Comparison of ENCODE assay signal across 10 cellular contexts in the genomic region with DNA sequence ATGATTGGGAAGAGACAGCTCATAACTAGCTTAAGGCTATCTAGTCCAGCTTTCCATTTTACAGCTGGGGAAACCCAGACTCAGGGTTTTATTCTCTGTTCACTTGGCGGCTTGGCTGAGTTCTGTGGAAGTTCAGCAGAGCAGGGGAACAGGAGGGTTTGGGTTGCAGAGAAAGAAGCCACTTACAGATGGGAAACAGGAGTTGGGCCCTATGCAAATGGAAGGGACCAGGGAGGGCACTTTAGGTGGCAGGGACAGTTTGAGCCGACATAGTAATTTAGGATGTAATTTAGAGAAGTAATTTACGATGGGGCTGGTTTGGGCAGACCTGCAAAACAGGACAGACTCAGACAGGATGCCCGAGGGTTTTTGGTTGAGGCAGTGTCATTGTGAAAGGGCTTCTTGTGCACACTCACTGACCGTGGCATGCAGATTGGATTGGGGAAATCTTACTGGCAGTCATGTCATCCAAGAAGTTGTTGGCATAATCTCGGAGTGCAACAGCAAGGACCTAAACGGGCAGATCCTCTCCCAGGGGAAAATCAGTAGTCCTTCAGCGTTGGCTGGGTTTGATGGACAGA. TPM values are rescaled to one million over a fixed set of nuclear protein-coding genes. Genes with fewer than 3 reads are reported as not detected.
A peak's percentile ranks its signal among the peaks of the same experiment; 100 is the strongest.
DNase-seq lines count a peak whose midpoint lies in the region; ATAC-seq, FAIRE-seq and TF ChIP-seq lines count a peak whose summit lies in the region.
"Had no signal": no experiment of that assay in that cellular context is flagged by ENCODE, and none has a peak within 500 bp of the region (broad histone marks: within the 10 kb centered on the region; RNA-seq: fewer than 3 reads in every experiment).

No MANE protein-coding gene starts in this region.

- no peak overlapping the region for H2AFZ ChIP-seq in keratinocyte (ENCODE audit: control insufficient read depth, low read length)

- FAIRE-seq in keratinocyte (lab: Jason Lieb, UNC): peak; percentile 32

- H3K9me3 ChIP-seq in BLaER1 treated with 17β-estradiol and CSF1 and Interleukin-3, amounts not matched to agents 10 nM and 100 nM (replicated peaks in 1 of 11): no peaks in the 10 kb centered on the region
- H3K9me3 ChIP-seq in keratinocyte (ENCODE audit: control insufficient read depth, low read depth, low read length) (no peaks in the 10 kb centered on the region), A673 (ENCODE audit: low read depth, low read length, poor library complexity, severe bottlenecking) (no peaks in the 10 kb centered on the region)

- H3K4me2 ChIP-seq in BLaER1 treated with 17β-estradiol and CSF1 and Interleukin-3, amounts not matched to agents 10 nM and 100 nM: peak overlapping the region; percentile 80 to 95 (median 91)
- H3K4me2 ChIP-seq in keratinocyte (ENCODE audit: control insufficient read depth, extremely low read depth, insufficient read depth, low read depth, low read length): no peak overlapping the region

- no peaks in the 10 kb centered on the region for H3K27me3 Mint-ChIP-seq in WTC11 (ENCODE audit: low read depth)

- no peak for TF ChIP-seq CTCF in GM20000 (IDR thresholded peaks at IDR 0.05; ENCODE audit: extremely low read depth, missing control alignments)
- TF ChIP-seq CTCF in WTC11 (IDR thresholded peaks at IDR 0.05): no peak
- no peak for TF ChIP-seq CTCF in keratinocyte (optimal IDR thresholded peaks at IDR 0.05 in 1 of 3, IDR thresholded peaks at IDR 0.05 in 1 of 3, conservative IDR thresholded peaks at IDR 0.05 in 1 of 3; ENCODE audit: extremely low read depth in 1 of 3, insufficient read depth in 2 of 3, low read length in 3 of 3)
- TF ChIP-seq CTCF in A673 (conservative IDR thresholded peaks at IDR 0.05; ENCODE audit: low read depth, low read length): no peak

- BruUV-seq in A673 (replicated peaks; lab: Mats Ljungman, UMichigan): no TSS peak

- no peak for ATAC-seq in WTC11
- no peak for ATAC-seq in GM19455 (IDR thresholded peaks at IDR 0.05; ENCODE audit: unreplicated experiment)

- no peak overlapping the region for H3K4me3 ChIP-seq in BLaER1 treated with 17β-estradiol and CSF1 and Interleukin-3, amounts not matched to agents 10 nM and 100 nM
- H3K4me3 ChIP-seq in keratinocyte (ENCODE audit: control insufficient read depth in 2 of 3, extremely low read depth in 1 of 3, insufficient read depth in 2 of 3, low read depth in 1 of 3, low read length in 3 of 3) (no peak overlapping the region), A673 (ENCODE audit: low read depth, low read length, poor library complexity, severe bottlenecking) (no peak overlapping the region)

- peak overlapping the region in 9 of 11 experiments; percentile 19 to 84 (median 64); a peak in 12 of 22 replicates for H3K27ac ChIP-seq in BLaER1 treated with 17β-estradiol and CSF1 and Interleukin-3, amounts not matched to agents 10 nM and 100 nM
- no peak overlapping the region for H3K27ac ChIP-seq in keratinocyte (ENCODE audit: control insufficient read depth, insufficient read depth, low read length)
- no peak overlapping the region for H3K27ac ChIP-seq in A673 (ENCODE audit: low read depth, low read length, poor library complexity, severe bottlenecking)

- no peaks in the 10 kb centered on the region for H3K9me3 Mint-ChIP-seq in WTC11
- H3K9me3 Mint-ChIP-seq: endodermal cell had no signal

- intact Hi-C loops in A673 (cut with micrococcal nuclease; ENCODE audit: unreplicated experiment): no loop called here

- POLR2A ChIA-PET in WTC11 (lab: Charles Lee): no interaction called here
- POLR2A ChIA-PET in A673 (lab: Charles Lee; ENCODE audit: low non-redundant PET): no interaction called here

- H3K9me1 ChIP-seq in keratinocyte (ENCODE audit: control insufficient read depth, extremely low read depth, insufficient read depth, low read length): no peaks in the 10 kb centered on the region

- H3K27me3 ChIP-seq in BLaER1 treated with 17β-estradiol and CSF1 and Interleukin-3, amounts not matched to agents 10 nM and 100 nM: no peaks in the 10 kb centered on the region
- H3K27me3 ChIP-seq in keratinocyte (ENCODE audit: control insufficient read depth, extremely low read depth, insufficient read depth, low read length): no peaks in the 10 kb centered on the region
- no peaks in the 10 kb centered on the region for H3K27me3 ChIP-seq in A673 (replicated peaks; ENCODE audit: insufficient read depth, low read depth, low read length, poor library complexity)

- dilution Hi-C loops in keratinocyte (cut with MboI; ENCODE audit: extremely low pct_ligation_motif_present, low sequenced_read_pairs): no loop called here

- H3K4me3 Mint-ChIP-seq in WTC11: no peak overlapping the region
- H3K4me3 Mint-ChIP-seq: endodermal cell had no signal

- H4K20me1 ChIP-seq in BLaER1 treated with 17β-estradiol and CSF1 and Interleukin-3, amounts not matched to agents 10 nM and 100 nM: peaks cover 5 to 41% (median 22%) of the 10 kb centered on the region in 11 experiments; a peak in 18 of 22 replicates
- H4K20me1 ChIP-seq in keratinocyte (ENCODE audit: control insufficient read depth, extremely low read depth, insufficient read depth, low read length): peaks cover 7% of the 10 kb centered on the region

- peaks cover 10% of the 10 kb centered on the region for H3K36me3 Mint-ChIP-seq in WTC11

- DNase-seq in GM20000 (ENCODE audit: low spot score) (peak; percentile 30), WTC11 (ENCODE audit: low spot score) (no peak), keratinocyte (ENCODE audit: low read depth, low spot score) (no peak), Kasumi-1 (lab: John Stamatoyannopoulos, UW) (no peak), A673 (ENCODE audit: low spot score) (no peak)
- DNase-seq in NK-92 treated with Interleukin-12 subunit alpha and Interleukin-12 subunit beta, amount 100 ng/mL, for 24 hours (lab: John Stamatoyannopoulos, UW): no peak
- DNase-seq: DMS53 had no signal

- H3K79me2 ChIP-seq in keratinocyte (ENCODE audit: control insufficient read depth, insufficient read depth, low read length): no peaks in the 10 kb centered on the region

- CTCF ChIA-PET in WTC11 (lab: Charles Lee): no interaction called here
- CTCF ChIA-PET in A673 (lab: Charles Lee): no interaction called here

- H3K27ac Mint-ChIP-seq in WTC11: peak overlapping the region; percentile 28; the same call in 1 of the 2 replicates
- H3K27ac Mint-ChIP-seq: endodermal cell had no signal

- H3K4me1 Mint-ChIP-seq in WTC11: peaks cover 6% of the 10 kb centered on the region

- H3K9ac ChIP-seq in BLaER1 treated with 17β-estradiol and CSF1 and Interleukin-3, amounts not matched to agents 10 nM and 100 nM: 0 out of 22 replicates have a peak overlapping the region, but pooled peaks of 1 of the 11 experiments have one; percentile 4
- H3K9ac ChIP-seq in keratinocyte (ENCODE audit: control insufficient read depth, extremely low read depth, insufficient read depth, low read length): no peak overlapping the region

- H3K36me3 ChIP-seq in BLaER1 treated with 17β-estradiol and CSF1 and Interleukin-3, amounts not matched to agents 10 nM and 100 nM: peaks cover 77 to 96% (median 92%) of the 10 kb centered on the region in 11 experiments
- peaks cover 14 to 22% of the 10 kb centered on the region in 2 experiments for H3K36me3 ChIP-seq in keratinocyte (ENCODE audit: control insufficient read depth in 2 of 2, extremely low read depth in 1 of 2, insufficient read depth in 2 of 2, low read length in 2 of 2)
- no peaks in the 10 kb centered on the region for H3K36me3 ChIP-seq in A673 (ENCODE audit: insufficient read depth, low read length, poor library complexity, severe bottlenecking)

- peaks cover 35 to 59% (median 46%) of the 10 kb centered on the region in 10 experiments for H3K4me1 ChIP-seq in BLaER1 treated with 17β-estradiol and CSF1 and Interleukin-3, amounts not matched to agents 10 nM and 100 nM
- H3K4me1 ChIP-seq in keratinocyte (ENCODE audit: control insufficient read depth, extremely low read depth, insufficient read depth, low read length) (peaks cover 10% of the 10 kb centered on the region), A673 (ENCODE audit: insufficient read depth, low read length, poor library complexity, severe bottlenecking) (no peaks in the 10 kb centered on the region)

TF ChIP-seq in WTC11, 78 proteins besides CTCF, POLR2A, EP300 and RAD21 (continues in another document):
- TF ChIP-seq, protein P1, sequence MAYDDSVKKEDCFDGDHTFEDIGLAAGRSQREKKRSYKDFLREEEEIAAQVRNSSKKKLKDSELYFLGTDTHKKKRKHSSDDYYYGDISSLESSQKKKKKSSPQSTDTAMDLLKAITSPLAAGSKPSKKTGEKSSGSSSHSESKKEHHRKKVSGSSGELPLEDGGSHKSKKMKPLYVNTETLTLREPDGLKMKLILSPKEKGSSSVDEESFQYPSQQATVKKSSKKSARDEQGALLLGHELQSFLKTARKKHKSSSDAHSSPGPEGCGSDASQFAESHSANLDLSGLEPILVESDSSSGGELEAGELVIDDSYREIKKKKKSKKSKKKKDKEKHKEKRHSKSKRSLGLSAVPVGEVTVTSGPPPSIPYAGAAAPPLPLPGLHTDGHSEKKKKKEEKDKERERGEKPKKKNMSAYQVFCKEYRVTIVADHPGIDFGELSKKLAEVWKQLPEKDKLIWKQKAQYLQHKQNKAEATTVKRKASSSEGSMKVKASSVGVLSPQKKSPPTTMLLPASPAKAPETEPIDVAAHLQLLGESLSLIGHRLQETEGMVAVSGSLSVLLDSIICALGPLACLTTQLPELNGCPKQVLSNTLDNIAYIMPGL (CRISPR knock-in tag; IDR thresholded peaks at IDR 0.05): no peak
- no peak for TF ChIP-seq ZSCAN18 (CRISPR knock-in tag; IDR thresholded peaks at IDR 0.05)

RNA-seq across cellular contexts. Expression of gene GPR183, which starts 47.3 kb away (rescaled TPM):
- total RNA-seq in WTC11 (2021) (0.13 to 0.14 TPM in 2 of 3 replicates, not detected in the other), A673 (2021) (not detected in 2 replicates)
- polyA plus RNA-seq in keratinocyte: 0.10 TPM in 1 of 3 replicates, not detected in the others
- polyA plus RNA-seq in keratinocyte (2011; ENCODE audit: low read depth): not detected
- not detected in 2 replicates for polyA plus RNA-seq in keratinocyte (2011; cell fraction: cytosol; rRNA removed)
- polyA plus RNA-seq in keratinocyte (2011; cell fraction: nucleus; rRNA removed): not detected in 2 replicates
- 0.42 TPM in 1 of 2 replicates, not detected in the other for polyA plus RNA-seq in keratinocyte (2012; ENCODE audit: low replicate concordance)
- polyA minus RNA-seq in keratinocyte: not detected in 3 replicates
- polyA minus RNA-seq in keratinocyte (2011; cell fraction: cytosol; rRNA and poly(A)+ RNA removed): not detected
- polyA minus RNA-seq in keratinocyte (2011; cell fraction: nucleus; rRNA and poly(A)+ RNA removed): not detected in 2 replicates

Comparison
In these comparisons a context has a peak if more than half of its experiments do, and no peak if none do; other contexts are left out.
1. H3K27ac ChIP-seq: peak in BLaER1 treated with 17β-estradiol and CSF1 and Interleukin-3, amounts not matched to agents 10 nM and 100 nM (9 of 11); none in keratinocyte (single experiment) and A673 (single experiment).